In genomic region chr10:97686962-97687784, GRCh38 we compare ENCODE assay signal across 8 cellular contexts. TPM values are rescaled to one million over a fixed set of nuclear protein-coding genes. Genes with fewer than 3 reads are reported as not detected.
DNase-seq lines count a peak whose midpoint lies in the region; ATAC-seq and TF ChIP-seq lines count a peak whose summit lies in the region.

Gene AVPI1, minus strand, starts transcription at chr10:97687241. Its CDS starts 7,336 bp downstream, at chr10:97679905.

- H3K27me3 Mint-ChIP-seq in activated naive CD8-positive, alpha-beta T cell treated with anti-CD3 and anti-CD28 coated beads, Interleukin-2, amount 10 ng/mL, durations not matched to agents 7 days and 5 days = peaks cover 8% of the 10 kb centered on the region

- TF ChIP-seq CTCF in GM12864 (IDR thresholded peaks at IDR 0.05; ENCODE audit: low read depth, low read length, missing control alignments) = no peak
- TF ChIP-seq CTCF in ovary (IDR thresholded peaks at IDR 0.05) = peak in 1 of 3 donors; percentile 11

- H3K4me1 Mint-ChIP-seq in activated naive CD8-positive, alpha-beta T cell treated with anti-CD3 and anti-CD28 coated beads, Interleukin-2, amount 10 ng/mL, durations not matched to agents 7 days and 5 days = peaks cover 14% of the 10 kb centered on the region

- H3K4me3 Mint-ChIP-seq in activated naive CD8-positive, alpha-beta T cell treated with anti-CD3 and anti-CD28 coated beads, Interleukin-2, amount 10 ng/mL, durations not matched to agents 7 days and 5 days = peak within 1 kb of the TSS; percentile 87

- peak; percentile 96 for TF ChIP-seq POLR2A in ovary (IDR thresholded peaks at IDR 0.05)

- H3K4me3 ChIP-seq in GM12864 (ENCODE audit: low read depth, low read length) (peak within 1 kb of the TSS; percentile 68), ovary (peak within 1 kb of the TSS; percentile 86), thymus (ENCODE audit: low read length) (peak within 1 kb of the TSS; percentile 73)

- TF ChIP-seq EP300 in ovary (IDR thresholded peaks at IDR 0.05) = peak; percentile 92

- H3K9me3 ChIP-seq in ovary (no peaks in the 10 kb centered on the region), thymus (ENCODE audit: control insufficient read depth) (no peaks in the 10 kb centered on the region)

- POLR2A ChIA-PET in activated naive CD8-positive, alpha-beta T cell treated with anti-CD3 and anti-CD28 coated beads, Interleukin-2, amount 10 ng/mL, durations not matched to agents 7 days and 5 days (lab: Charles Lee) = interaction anchor here (0.6 to 2.9 kb wide), 13 partner anchors 9 to 854 kb away, joined by 3 to 12 read pairs (median 4); partner anchors contain the start of genes R3HCC1L and ZFYVE27

- peak within 1 kb of the TSS; percentile 63 for H3K27ac Mint-ChIP-seq in activated naive CD8-positive, alpha-beta T cell treated with anti-CD3 and anti-CD28 coated beads, Interleukin-2, amount 10 ng/mL, durations not matched to agents 7 days and 5 days

- H3K36me3 ChIP-seq in ovary = no peaks in the 10 kb centered on the region
- H3K36me3 ChIP-seq in thymus (ENCODE audit: control insufficient read depth, insufficient read depth) = no peaks in the 10 kb centered on the region

- 0 to 1% (median 1%) methylated on average over 63 to 78 of the region's 78 CpGs for WGBS in ovary, 3 donors
- under 1% methylated on average over 78 of the region's 78 CpGs for WGBS in thymus

- intact Hi-C loops in Right ventricle myocardium inferior (cut with DNase I) = no loop called here
- intact Hi-C loops in ovary (cut with DNase I) = loop anchor here in 1 of 4 donors (5.0 kb wide), 1 partner anchor 35 kb away; no protein-coding TSS in a partner anchor

- no peaks in the 10 kb centered on the region for H3K36me3 Mint-ChIP-seq in activated naive CD8-positive, alpha-beta T cell treated with anti-CD3 and anti-CD28 coated beads, Interleukin-2, amount 10 ng/mL, durations not matched to agents 7 days and 5 days

- peak; percentile 69 for DNase-seq in GM12864 (ENCODE audit: low read depth)
- peak; percentile 87 for DNase-seq in NCI-H1105 treated with DMSO at 0.1 percent for 48 hours (lab: John Stamatoyannopoulos, UW)
- DNase-seq in SKM-1 treated with dmso at 0.1 percent for 144 hours (lab: John Stamatoyannopoulos, UW; ENCODE audit: unreplicated experiment) = peak; percentile 94
- peak; percentile 97 for DNase-seq in activated naive CD8-positive, alpha-beta T cell treated with anti-CD3 and anti-CD28 coated beads, Interleukin-2, amount 10 ng/mL, durations not matched to agents 7 days and 5 days
- DNase-seq in Right ventricle myocardium inferior (ENCODE audit: missing footprints) = peak; percentile 99
- DNase-seq in ovary = peak; percentile 98 to 99 (median 98)

- H3K27ac ChIP-seq in ovary (peak within 1 kb of the TSS; percentile 88 to 92), thymus (ENCODE audit: low read depth) (peak within 1 kb of the TSS; percentile 87)

- H3K9me3 Mint-ChIP-seq in activated naive CD8-positive, alpha-beta T cell treated with anti-CD3 and anti-CD28 coated beads, Interleukin-2, amount 10 ng/mL, durations not matched to agents 7 days and 5 days = no peaks in the 10 kb centered on the region

- peak; percentile 94 for ATAC-seq in HG02678 (IDR thresholded peaks at IDR 0.05; ENCODE audit: unreplicated experiment)
- peak; percentile 96 for ATAC-seq in activated naive CD8-positive, alpha-beta T cell treated with anti-CD3 and anti-CD28 coated beads, Interleukin-2, amount 10 ng/mL, durations not matched to agents 7 days and 5 days (ENCODE audit: low read depth)
- ATAC-seq in Right ventricle myocardium inferior = peak; percentile 96

- peaks cover 18% of the 10 kb centered on the region for H3K4me1 ChIP-seq in ovary (ENCODE audit: insufficient read depth)
- peaks cover 10% of the 10 kb centered on the region for H3K4me1 ChIP-seq in thymus (ENCODE audit: control insufficient read depth, insufficient read depth, low read length)

- no peaks in the 10 kb centered on the region for H3K27me3 ChIP-seq in ovary
- H3K27me3 ChIP-seq in thymus (ENCODE audit: control insufficient read depth, insufficient read depth) = no peaks in the 10 kb centered on the region

RNA-seq across cellular contexts. Expression of gene AVPI1, which starts in this region (rescaled TPM):
- 1 to 10 TPM; 2.4 to 2.9 TPM for total RNA-seq in activated naive CD8-positive, alpha-beta T cell treated with anti-CD3 and anti-CD28 coated beads, Interleukin-2, amount 10 ng/mL, durations not matched to agents 7 days and 5 days
- total RNA-seq in Right ventricle myocardium inferior = 8.7 TPM
- total RNA-seq in ovary = 100 to 1,000 TPM in 2 of 7 donors, 10 to 100 TPM in 5; 12.0 to 139 (median 31.8) TPM
- 10 to 100 TPM; 18.2 to 20.8 TPM for polyA plus RNA-seq in ovary
- polyA plus RNA-seq in thymus = 11.5 TPM

Comparison
In these comparisons a context has a peak if more than half of its experiments do, and no peak if none do; other contexts are left out.
1. Peak in every context shown above with its lines: DNase-seq, ATAC-seq, H3K4me3 ChIP-seq and H3K27ac ChIP-seq.